Comparison of ENCODE assay signal across 14 cellular contexts in genomic region chr9:130450344-130451003, GRCh38. TPM values are rescaled to one million over a fixed set of nuclear protein-coding genes. Genes with fewer than 3 reads are reported as not detected.
DNase-seq lines count a peak whose midpoint lies in the region; ATAC-seq and TF ChIP-seq lines count a peak whose summit lies in the region.
"Had no signal": no experiment of that assay in that cellular context is flagged by ENCODE, and none has a peak within 500 bp of the region (broad histone marks: within the 10 kb centered on the region; RNA-seq: fewer than 3 reads in every experiment).

No MANE protein-coding gene starts in this region.

- CTCF ChIA-PET in T-cell (lab: Charles Lee) = no interaction called here

- no peak overlapping the region for H3K27ac Mint-ChIP-seq in glutamatergic neuron (ENCODE audit: unreplicated experiment)
- peak overlapping the region; percentile 7 for H3K27ac Mint-ChIP-seq in progenitor cell of endocrine pancreas
- no peak overlapping the region for H3K27ac Mint-ChIP-seq in T-cell
- no peak overlapping the region for H3K27ac Mint-ChIP-seq in activated naive CD4-positive, alpha-beta T cell treated with anti-CD3 and anti-CD28 coated beads, Interleukin-2, amount 50 U/mL, for 72 hours
- H3K27ac Mint-ChIP-seq: activated naive CD8-positive, alpha-beta T cell treated with anti-CD3 and anti-CD28 coated beads, Interleukin-2, amount 10 ng/mL, durations not matched to agents 7 days and 5 days; CD4-positive, CD25-positive, alpha-beta regulatory T cell had no signal

- POLR2A ChIA-PET in T-cell (lab: Charles Lee) = no interaction called here

- H3K4me3 Mint-ChIP-seq in glutamatergic neuron (ENCODE audit: unreplicated experiment) (no peak overlapping the region), progenitor cell of endocrine pancreas (ENCODE audit: low read depth) (no peak overlapping the region), T-cell (no peak overlapping the region)
- H3K4me3 Mint-ChIP-seq: activated naive CD8-positive, alpha-beta T cell treated with anti-CD3 and anti-CD28 coated beads, Interleukin-2, amount 10 ng/mL, durations not matched to agents 7 days and 5 days; CD4-positive, CD25-positive, alpha-beta regulatory T cell had no signal

- in situ Hi-C loops in Caki2 (cut with HindIII; ENCODE audit: low pct_unique_long_range_greater_than_20kb, low sequenced_read_pairs) = no loop called here

- ATAC-seq in HG03139 (IDR thresholded peaks at IDR 0.05; ENCODE audit: unreplicated experiment) (no peak), T-cell (replicated peaks in 1 of 4) (no peak)
- no peak for ATAC-seq in activated naive CD4-positive, alpha-beta T cell treated with anti-CD3 and anti-CD28 coated beads, Interleukin-2, amount 50 U/mL, for 72 hours

- H3K9me3 Mint-ChIP-seq in glutamatergic neuron (ENCODE audit: unreplicated experiment) (peaks cover 4% of the 10 kb centered on the region), progenitor cell of endocrine pancreas (ENCODE audit: low read depth) (no peaks in the 10 kb centered on the region), T-cell (no peaks in the 10 kb centered on the region)
- no peaks in the 10 kb centered on the region for H3K9me3 Mint-ChIP-seq in activated naive CD4-positive, alpha-beta T cell treated with anti-CD3 and anti-CD28 coated beads, Interleukin-2, amount 50 U/mL, for 72 hours
- H3K9me3 Mint-ChIP-seq: activated naive CD8-positive, alpha-beta T cell treated with anti-CD3 and anti-CD28 coated beads, Interleukin-2, amount 10 ng/mL, durations not matched to agents 7 days and 5 days; CD4-positive, CD25-positive, alpha-beta regulatory T cell had no signal

- peak; percentile 48 for DNase-seq in Caki2 (ENCODE audit: low read depth)
- peak; percentile 48 for DNase-seq in M059J (ENCODE audit: low read depth)
- peak; percentile 14 for DNase-seq in glutamatergic neuron
- no peak for DNase-seq in progenitor cell of endocrine pancreas (ENCODE audit: low spot score, unreplicated experiment)
- DNase-seq in T-cell = no peak
- no peak for DNase-seq in activated CD4-positive, alpha-beta T cell treated with anti-CD3 and anti-CD28 coated beads for 1 hour
- DNase-seq in activated naive CD4-positive, alpha-beta T cell treated with anti-CD3 and anti-CD28 coated beads, Interleukin-2, amount 50 U/mL, for 72 hours (ENCODE audit: low spot score in 2 of 2) = no peak
- DNase-seq: activated naive CD8-positive, alpha-beta T cell treated with anti-CD3 and anti-CD28 coated beads, Interleukin-2, amount 10 ng/mL, durations not matched to agents 7 days and 5 days; CD4-positive, CD25-positive, alpha-beta regulatory T cell; NCI-H187 treated with DMSO at 0.1 percent for 48 hours; stimulated activated CD4-positive, alpha-beta T cell treated with anti-CD3 and anti-CD28 coated beads, Interleukin-4, amount 100 ng/mL, for 4 hours; stimulated activated naive CD4-positive, alpha-beta T cell; WERI-Rb-1 had no signal

- peaks cover 10% of the 10 kb centered on the region for H3K27me3 Mint-ChIP-seq in glutamatergic neuron (ENCODE audit: unreplicated experiment)
- peaks cover 28% of the 10 kb centered on the region for H3K27me3 Mint-ChIP-seq in progenitor cell of endocrine pancreas
- peaks cover 10 to 57% of the 10 kb centered on the region in 2 donors for H3K27me3 Mint-ChIP-seq in T-cell

- TF ChIP-seq CTCF in glutamatergic neuron (IDR thresholded peaks at IDR 0.05; ENCODE audit: partially characterized antibody, unreplicated experiment) (no peak), progenitor cell of endocrine pancreas (IDR thresholded peaks at IDR 0.05; ENCODE audit: unreplicated experiment) (no peak)

- H3K36me3 Mint-ChIP-seq in glutamatergic neuron (ENCODE audit: unreplicated experiment) (no peaks in the 10 kb centered on the region), progenitor cell of endocrine pancreas (ENCODE audit: insufficient read depth) (no peaks in the 10 kb centered on the region), T-cell (no peaks in the 10 kb centered on the region)
- H3K36me3 Mint-ChIP-seq in activated naive CD4-positive, alpha-beta T cell treated with anti-CD3 and anti-CD28 coated beads, Interleukin-2, amount 50 U/mL, for 72 hours = no peaks in the 10 kb centered on the region
- H3K36me3 Mint-ChIP-seq: activated naive CD8-positive, alpha-beta T cell treated with anti-CD3 and anti-CD28 coated beads, Interleukin-2, amount 10 ng/mL, durations not matched to agents 7 days and 5 days; CD4-positive, CD25-positive, alpha-beta regulatory T cell had no signal

- H3K4me1 Mint-ChIP-seq in glutamatergic neuron (ENCODE audit: low read depth, unreplicated experiment) (peaks cover 24% of the 10 kb centered on the region), progenitor cell of endocrine pancreas (ENCODE audit: low read depth) (peaks cover 1% of the 10 kb centered on the region), T-cell (peaks cover 0 to 3% (median 0%) of the 10 kb centered on the region in 3 donors)

RNA-seq across cellular contexts. Expression of gene ASS1, which starts 5.7 kb away (rescaled TPM):
- 23.7 and 27.1 TPM in 2 replicates for total RNA-seq in Caki2 (2014; rRNA removed; shearing (Covaris generic); ENCODE audit: low replicate concordance)
- total RNA-seq in M059J (2014; rRNA removed; shearing (Covaris generic)) = 0.74 and 4.0 TPM in 2 replicates
- total RNA-seq in glutamatergic neuron (ENCODE audit: unreplicated experiment) (31.5 TPM), progenitor cell of endocrine pancreas (6.5 and 7.7 TPM in 2 replicates), T-cell (1 to 10 TPM in 2 of 5 donors, under 1 TPM in 1, not detected in 2; 0.92 to 2.1 (median 1.2) TPM)
- total RNA-seq in activated naive CD4-positive, alpha-beta T cell treated with anti-CD3 and anti-CD28 coated beads, Interleukin-2, amount 50 U/mL, for 72 hours = 1 to 10 TPM in 1 of 2 donors, under 1 TPM in 1; 0.91 to 6.1 TPM
- total RNA-seq: CD4-positive, CD25-positive, alpha-beta regulatory T cell had no signal

Comparison
In these comparisons a context has a peak if more than half of its experiments do, and no peak if none do; other contexts are left out.
1. DNase-seq: peak in Caki2 (single experiment), M059J (single experiment) and glutamatergic neuron (single experiment); none in progenitor cell of endocrine pancreas (single experiment), T-cell (0 of 34), activated CD4-positive, alpha-beta T cell treated with anti-CD3 and anti-CD28 coated beads for 1 hour (single experiment) and activated naive CD4-positive, alpha-beta T cell treated with anti-CD3 and anti-CD28 coated beads, Interleukin-2, amount 50 U/mL, for 72 hours (0 of 2).